In the genomic region with DNA sequence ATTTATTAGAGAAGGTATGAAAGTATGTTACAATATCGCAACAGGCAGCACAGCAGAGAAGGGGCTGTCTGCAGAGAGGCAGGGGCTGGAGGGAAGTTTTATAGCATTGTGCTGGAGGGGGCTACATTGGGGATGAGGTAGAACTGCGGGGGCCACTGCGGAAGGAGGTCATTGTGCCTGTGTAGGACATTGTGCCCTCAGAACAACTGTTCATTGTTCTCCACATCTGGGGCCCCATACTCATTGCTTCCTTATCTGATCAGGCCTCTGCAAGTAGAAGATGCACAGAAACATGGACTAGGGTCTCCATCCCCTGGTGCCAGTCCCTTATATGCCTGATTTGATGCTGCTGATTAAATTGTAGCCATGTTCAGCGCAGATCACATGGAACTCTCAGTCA, we compare ENCODE assay signal across 1 cellular context.
A peak's percentile ranks its signal among the peaks of the same experiment; 100 is the strongest.
TF ChIP-seq lines count a peak whose summit lies in the region.

No MANE protein-coding gene starts in this region.

TF ChIP-seq in HepG2, 621 proteins besides CTCF, POLR2A, EP300 and RAD21:
- TF ChIP-seq FOXA1 (IDR thresholded peaks at IDR 0.05) (no peak), FOXA1 (CRISPR knock-in tag; IDR thresholded peaks at IDR 0.05) (no peak), KAT2B (IDR thresholded peaks at IDR 0.05; ENCODE audit: borderline replicate concordance, low read depth, low read length) (no peak), MTA3 (CRISPR knock-in tag; IDR thresholded peaks at IDR 0.05) (no peak), IKZF1 (IDR thresholded peaks at IDR 0.05) (no peak), SP5 (CRISPR knock-in tag; IDR thresholded peaks at IDR 0.05; ENCODE audit: borderline replicate concordance, low read depth) (no peak), RFXANK (CRISPR knock-in tag; IDR thresholded peaks at IDR 0.05) (no peak), GFI1 (CRISPR knock-in tag; IDR thresholded peaks at IDR 0.05; ENCODE audit: borderline replicate concordance) (no peak), AGO2 (optimal IDR thresholded peaks at IDR 0.05; ENCODE audit: low read depth, low read length) (no peak), SOX6 (IDR thresholded peaks at IDR 0.05) (no peak), SOX6 (CRISPR knock-in tag; IDR thresholded peaks at IDR 0.05) (peak; percentile 25; the same call in 1 of the 2 replicates), ZNF776 (CRISPR knock-in tag; IDR thresholded peaks at IDR 0.05) (no peak), ZNF143 (CRISPR knock-in tag; IDR thresholded peaks at IDR 0.05) (no peak), SOX13 (IDR thresholded peaks at IDR 0.05) (no peak), SOX13 (CRISPR knock-in tag; conservative IDR thresholded peaks at IDR 0.05 in 1 of 2, IDR thresholded peaks at IDR 0.05 in 1 of 2) (peak in 1 of 2 experiments; percentile 77; a peak in 2 of 4 replicates), ZNF841 (CRISPR knock-in tag; IDR thresholded peaks at IDR 0.05; ENCODE audit: borderline replicate concordance) (no peak), SOX5 (CRISPR knock-in tag; IDR thresholded peaks at IDR 0.05; ENCODE audit: borderline replicate concordance) (peak; percentile 55; the same call in 1 of the 2 replicates), ZNF354B (CRISPR knock-in tag; IDR thresholded peaks at IDR 0.05) (no peak), ZNF44 (CRISPR knock-in tag; IDR thresholded peaks at IDR 0.05) (no peak), GABPA (IDR thresholded peaks at IDR 0.05; ENCODE audit: low read depth, low read length) (no peak), GABPA (CRISPR knock-in tag; IDR thresholded peaks at IDR 0.05; ENCODE audit: low read depth) (no peak), GTF2F1 (IDR thresholded peaks at IDR 0.05; ENCODE audit: low read length) (no peak)
- TF ChIP-seq, protein P1, sequence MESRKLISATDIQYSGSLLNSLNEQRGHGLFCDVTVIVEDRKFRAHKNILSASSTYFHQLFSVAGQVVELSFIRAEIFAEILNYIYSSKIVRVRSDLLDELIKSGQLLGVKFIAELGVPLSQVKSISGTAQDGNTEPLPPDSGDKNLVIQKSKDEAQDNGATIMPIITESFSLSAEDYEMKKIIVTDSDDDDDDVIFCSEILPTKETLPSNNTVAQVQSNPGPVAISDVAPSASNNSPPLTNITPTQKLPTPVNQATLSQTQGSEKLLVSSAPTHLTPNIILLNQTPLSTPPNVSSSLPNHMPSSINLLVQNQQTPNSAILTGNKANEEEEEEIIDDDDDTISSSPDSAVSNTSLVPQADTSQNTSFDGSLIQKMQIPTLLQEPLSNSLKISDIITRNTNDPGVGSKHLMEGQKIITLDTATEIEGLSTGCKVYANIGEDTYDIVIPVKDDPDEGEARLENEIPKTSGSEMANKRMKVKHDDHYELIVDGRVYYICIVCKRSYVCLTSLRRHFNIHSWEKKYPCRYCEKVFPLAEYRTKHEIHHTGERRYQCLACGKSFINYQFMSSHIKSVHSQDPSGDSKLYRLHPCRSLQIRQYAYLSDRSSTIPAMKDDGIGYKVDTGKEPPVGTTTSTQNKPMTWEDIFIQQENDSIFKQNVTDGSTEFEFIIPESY (CRISPR knock-in tag; IDR thresholded peaks at IDR 0.05), result no peak
- TF ChIP-seq, protein P2, sequence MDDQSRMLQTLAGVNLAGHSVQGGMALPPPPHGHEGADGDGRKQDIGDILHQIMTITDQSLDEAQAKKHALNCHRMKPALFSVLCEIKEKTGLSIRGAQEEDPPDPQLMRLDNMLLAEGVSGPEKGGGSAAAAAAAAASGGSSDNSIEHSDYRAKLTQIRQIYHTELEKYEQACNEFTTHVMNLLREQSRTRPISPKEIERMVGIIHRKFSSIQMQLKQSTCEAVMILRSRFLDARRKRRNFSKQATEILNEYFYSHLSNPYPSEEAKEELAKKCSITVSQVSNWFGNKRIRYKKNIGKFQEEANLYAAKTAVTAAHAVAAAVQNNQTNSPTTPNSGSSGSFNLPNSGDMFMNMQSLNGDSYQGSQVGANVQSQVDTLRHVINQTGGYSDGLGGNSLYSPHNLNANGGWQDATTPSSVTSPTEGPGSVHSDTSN (CRISPR knock-in tag; IDR thresholded peaks at IDR 0.05; ENCODE audit: borderline replicate concordance), result no peak
